In genomic region chr2:68231061-68231372, GRCh38 we compare ENCODE assay signal across 2 cellular contexts.
TF ChIP-seq lines count a peak whose summit lies in the region.

No MANE protein-coding gene starts in this region.

TF ChIP-seq in SK-N-SH, 30 proteins besides CTCF, POLR2A, EP300 and RAD21 (continued from another document):
- no peak for TF ChIP-seq USF1 (IDR thresholded peaks at IDR 0.05; ENCODE audit: borderline replicate concordance, low read depth)
- TF ChIP-seq GABPA (IDR thresholded peaks at IDR 0.05; ENCODE audit: low read depth): no peak
- TF ChIP-seq PBX3 (IDR thresholded peaks at IDR 0.05): no peak
- TF ChIP-seq TAF1 (IDR thresholded peaks at IDR 0.05; ENCODE audit: borderline replicate concordance, low read depth, low read length): no peak
- no peak for TF ChIP-seq USF2 (IDR thresholded peaks at IDR 0.05; ENCODE audit: borderline replicate concordance, low read depth, low read length)

TF ChIP-seq in WTC11, 78 proteins besides CTCF, POLR2A, EP300 and RAD21 (continued from another document):
- TF ChIP-seq E2F1 (CRISPR knock-in tag; IDR thresholded peaks at IDR 0.05) (no peak), USF2 (CRISPR knock-in tag; IDR thresholded peaks at IDR 0.05) (no peak), ETV6 (CRISPR knock-in tag; IDR thresholded peaks at IDR 0.05) (no peak), ATF2 (CRISPR knock-in tag; IDR thresholded peaks at IDR 0.05; ENCODE audit: borderline replicate concordance, low read depth) (no peak), CDX4 (CRISPR knock-in tag; IDR thresholded peaks at IDR 0.05; ENCODE audit: borderline replicate concordance) (no peak), FOXK1 (CRISPR knock-in tag; IDR thresholded peaks at IDR 0.05) (no peak), ELF4 (CRISPR knock-in tag; IDR thresholded peaks at IDR 0.05; ENCODE audit: low read depth) (no peak)
